ENCODE assay signal across 1 cellular context in genomic region chr2:27356382-27357181, GRCh38.
TF ChIP-seq lines count a peak whose summit lies in the region.

Gene GTF3C2 (minus strand): TSS chr2:27356764. CDS start chr2:27343554, 13,210 bp downstream.

TF ChIP-seq in K562, 482 proteins besides CTCF, POLR2A, EP300 and RAD21 (continued from another document and continues in another):
- TF ChIP-seq, protein P1, sequence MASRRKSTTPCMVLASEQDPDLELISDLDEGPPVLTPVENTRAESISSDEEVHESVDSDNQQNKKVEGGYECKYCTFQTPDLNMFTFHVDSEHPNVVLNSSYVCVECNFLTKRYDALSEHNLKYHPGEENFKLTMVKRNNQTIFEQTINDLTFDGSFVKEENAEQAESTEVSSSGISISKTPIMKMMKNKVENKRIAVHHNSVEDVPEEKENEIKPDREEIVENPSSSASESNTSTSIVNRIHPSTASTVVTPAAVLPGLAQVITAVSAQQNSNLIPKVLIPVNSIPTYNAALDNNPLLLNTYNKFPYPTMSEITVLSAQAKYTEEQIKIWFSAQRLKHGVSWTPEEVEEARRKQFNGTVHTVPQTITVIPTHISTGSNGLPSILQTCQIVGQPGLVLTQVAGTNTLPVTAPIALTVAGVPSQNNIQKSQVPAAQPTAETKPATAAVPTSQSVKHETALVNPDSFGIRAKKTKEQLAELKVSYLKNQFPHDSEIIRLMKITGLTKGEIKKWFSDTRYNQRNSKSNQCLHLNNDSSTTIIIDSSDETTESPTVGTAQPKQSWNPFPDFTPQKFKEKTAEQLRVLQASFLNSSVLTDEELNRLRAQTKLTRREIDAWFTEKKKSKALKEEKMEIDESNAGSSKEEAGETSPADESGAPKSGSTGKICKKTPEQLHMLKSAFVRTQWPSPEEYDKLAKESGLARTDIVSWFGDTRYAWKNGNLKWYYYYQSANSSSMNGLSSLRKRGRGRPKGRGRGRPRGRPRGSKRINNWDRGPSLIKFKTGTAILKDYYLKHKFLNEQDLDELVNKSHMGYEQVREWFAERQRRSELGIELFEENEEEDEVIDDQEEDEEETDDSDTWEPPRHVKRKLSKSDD (conservative IDR thresholded peaks at IDR 0.05; ENCODE audit: low read length), result 0 out of 2 replicates have a peak, but pooled peaks have one; percentile 4
- TF ChIP-seq CBX3 (IDR thresholded peaks at IDR 0.05; ENCODE audit: borderline replicate concordance in 1 of 2, low read length in 2 of 2) (no peak; a peak in 1 of 3 replicates), LARP7 (IDR thresholded peaks at IDR 0.05) (no peak), NFATC3 (IDR thresholded peaks at IDR 0.05) (0 out of 2 replicates have a peak, but pooled peaks have one; percentile 28), FOXA3 (CRISPR knock-in tag; conservative IDR thresholded peaks at IDR 0.05 in 1 of 2, IDR thresholded peaks at IDR 0.05 in 1 of 2) (peak; percentile 46 to 62; a peak in 3 of 4 replicates), BACH1 (tag; IDR thresholded peaks at IDR 0.05) (peak; percentile 81), CHAMP1 (IDR thresholded peaks at IDR 0.05) (no peak), THAP12 (CRISPR knock-in tag; IDR thresholded peaks at IDR 0.05) (peak; percentile 63; the same call in 1 of the 2 replicates), NR0B1 (IDR thresholded peaks at IDR 0.05; ENCODE audit: partially characterized antibody) (no peak), RBM14 (IDR thresholded peaks at IDR 0.05; ENCODE audit: borderline replicate concordance, insufficient read depth, low read depth, low read length) (no peak), DPF2 (IDR thresholded peaks at IDR 0.05) (no peak), FOSL1 (tag; conservative IDR thresholded peaks at IDR 0.05) (peak; percentile 71), MAZ (CRISPR knock-in tag; conservative IDR thresholded peaks at IDR 0.05 in 1 of 2, IDR thresholded peaks at IDR 0.05 in 1 of 2) (peak; percentile 95 to 99), ETS2 (tag; IDR thresholded peaks at IDR 0.05; ENCODE audit: borderline replicate concordance, poor library complexity, severe bottlenecking) (no peak), TARDBP (IDR thresholded peaks at IDR 0.05) (no peak; the same call in 1 of the 2 replicates), ATF1 (CRISPR knock-in tag; IDR thresholded peaks at IDR 0.05) (peak; percentile 80), ATF1 (tag; IDR thresholded peaks at IDR 0.05) (peak; percentile 99), SLC30A9 (CRISPR knock-in tag; IDR thresholded peaks at IDR 0.05) (no peak), JUNB (CRISPR knock-in tag; conservative IDR thresholded peaks at IDR 0.05) (no peak), SMAD4 (CRISPR knock-in tag; conservative IDR thresholded peaks at IDR 0.05) (0 out of 2 replicates have a peak, but pooled peaks have one; percentile 70), PYGO2 (tag; IDR thresholded peaks at IDR 0.05) (no peak), LCOR (CRISPR knock-in tag; IDR thresholded peaks at IDR 0.05) (peak; percentile 73; the same call in 1 of the 2 replicates), ZNF217 (CRISPR knock-in tag; IDR thresholded peaks at IDR 0.05) (no peak), ILK (tag; IDR thresholded peaks at IDR 0.05; ENCODE audit: borderline replicate concordance, low read depth) (no peak), SMARCA4 (IDR thresholded peaks at IDR 0.05) (peak; percentile 37; the same call in 1 of the 2 replicates), SNAPC5 (CRISPR knock-in tag; IDR thresholded peaks at IDR 0.05) (no peak), KLF10 (CRISPR knock-in tag; IDR thresholded peaks at IDR 0.05) (no peak), KLF1 (tag; IDR thresholded peaks at IDR 0.05) (peak; percentile 71), JUND (IDR thresholded peaks at IDR 0.05; ENCODE audit: borderline replicate concordance, low read depth, low read length) (no peak), JUND (tag; IDR thresholded peaks at IDR 0.05; ENCODE audit: borderline replicate concordance, low read depth, low read length) (0 out of 3 replicates have a peak, but pooled peaks have one; percentile 13), RBM22 (IDR thresholded peaks at IDR 0.05; ENCODE audit: low read depth, low read length, poor library complexity, severe bottlenecking) (no peak), ELF2 (CRISPR knock-in tag; IDR thresholded peaks at IDR 0.05) (peak; percentile 89)
- TF ChIP-seq, protein P2, sequence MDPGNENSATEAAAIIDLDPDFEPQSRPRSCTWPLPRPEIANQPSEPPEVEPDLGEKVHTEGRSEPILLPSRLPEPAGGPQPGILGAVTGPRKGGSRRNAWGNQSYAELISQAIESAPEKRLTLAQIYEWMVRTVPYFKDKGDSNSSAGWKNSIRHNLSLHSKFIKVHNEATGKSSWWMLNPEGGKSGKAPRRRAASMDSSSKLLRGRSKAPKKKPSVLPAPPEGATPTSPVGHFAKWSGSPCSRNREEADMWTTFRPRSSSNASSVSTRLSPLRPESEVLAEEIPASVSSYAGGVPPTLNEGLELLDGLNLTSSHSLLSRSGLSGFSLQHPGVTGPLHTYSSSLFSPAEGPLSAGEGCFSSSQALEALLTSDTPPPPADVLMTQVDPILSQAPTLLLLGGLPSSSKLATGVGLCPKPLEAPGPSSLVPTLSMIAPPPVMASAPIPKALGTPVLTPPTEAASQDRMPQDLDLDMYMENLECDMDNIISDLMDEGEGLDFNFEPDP (CRISPR knock-in tag; IDR thresholded peaks at IDR 0.05), result no peak
- TF ChIP-seq, protein P3, sequence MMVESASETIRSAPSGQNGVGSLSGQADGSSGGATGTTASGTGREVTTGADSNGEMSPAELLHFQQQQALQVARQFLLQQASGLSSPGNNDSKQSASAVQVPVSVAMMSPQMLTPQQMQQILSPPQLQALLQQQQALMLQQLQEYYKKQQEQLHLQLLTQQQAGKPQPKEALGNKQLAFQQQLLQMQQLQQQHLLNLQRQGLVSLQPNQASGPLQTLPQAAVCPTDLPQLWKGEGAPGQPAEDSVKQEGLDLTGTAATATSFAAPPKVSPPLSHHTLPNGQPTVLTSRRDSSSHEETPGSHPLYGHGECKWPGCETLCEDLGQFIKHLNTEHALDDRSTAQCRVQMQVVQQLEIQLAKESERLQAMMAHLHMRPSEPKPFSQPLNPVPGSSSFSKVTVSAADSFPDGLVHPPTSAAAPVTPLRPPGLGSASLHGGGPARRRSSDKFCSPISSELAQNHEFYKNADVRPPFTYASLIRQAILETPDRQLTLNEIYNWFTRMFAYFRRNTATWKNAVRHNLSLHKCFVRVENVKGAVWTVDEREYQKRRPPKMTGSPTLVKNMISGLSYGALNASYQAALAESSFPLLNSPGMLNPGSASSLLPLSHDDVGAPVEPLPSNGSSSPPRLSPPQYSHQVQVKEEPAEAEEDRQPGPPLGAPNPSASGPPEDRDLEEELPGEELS (CRISPR knock-in tag; IDR thresholded peaks at IDR 0.05; ENCODE audit: borderline replicate concordance), result peak; percentile 32; the same call in 1 of the 2 replicates
- TF ChIP-seq, protein P4, sequence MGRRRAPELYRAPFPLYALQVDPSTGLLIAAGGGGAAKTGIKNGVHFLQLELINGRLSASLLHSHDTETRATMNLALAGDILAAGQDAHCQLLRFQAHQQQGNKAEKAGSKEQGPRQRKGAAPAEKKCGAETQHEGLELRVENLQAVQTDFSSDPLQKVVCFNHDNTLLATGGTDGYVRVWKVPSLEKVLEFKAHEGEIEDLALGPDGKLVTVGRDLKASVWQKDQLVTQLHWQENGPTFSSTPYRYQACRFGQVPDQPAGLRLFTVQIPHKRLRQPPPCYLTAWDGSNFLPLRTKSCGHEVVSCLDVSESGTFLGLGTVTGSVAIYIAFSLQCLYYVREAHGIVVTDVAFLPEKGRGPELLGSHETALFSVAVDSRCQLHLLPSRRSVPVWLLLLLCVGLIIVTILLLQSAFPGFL (CRISPR knock-in tag; IDR thresholded peaks at IDR 0.05), result 0 out of 2 replicates have a peak, but pooled peaks have one; percentile 50
- TF ChIP-seq, protein P5, sequence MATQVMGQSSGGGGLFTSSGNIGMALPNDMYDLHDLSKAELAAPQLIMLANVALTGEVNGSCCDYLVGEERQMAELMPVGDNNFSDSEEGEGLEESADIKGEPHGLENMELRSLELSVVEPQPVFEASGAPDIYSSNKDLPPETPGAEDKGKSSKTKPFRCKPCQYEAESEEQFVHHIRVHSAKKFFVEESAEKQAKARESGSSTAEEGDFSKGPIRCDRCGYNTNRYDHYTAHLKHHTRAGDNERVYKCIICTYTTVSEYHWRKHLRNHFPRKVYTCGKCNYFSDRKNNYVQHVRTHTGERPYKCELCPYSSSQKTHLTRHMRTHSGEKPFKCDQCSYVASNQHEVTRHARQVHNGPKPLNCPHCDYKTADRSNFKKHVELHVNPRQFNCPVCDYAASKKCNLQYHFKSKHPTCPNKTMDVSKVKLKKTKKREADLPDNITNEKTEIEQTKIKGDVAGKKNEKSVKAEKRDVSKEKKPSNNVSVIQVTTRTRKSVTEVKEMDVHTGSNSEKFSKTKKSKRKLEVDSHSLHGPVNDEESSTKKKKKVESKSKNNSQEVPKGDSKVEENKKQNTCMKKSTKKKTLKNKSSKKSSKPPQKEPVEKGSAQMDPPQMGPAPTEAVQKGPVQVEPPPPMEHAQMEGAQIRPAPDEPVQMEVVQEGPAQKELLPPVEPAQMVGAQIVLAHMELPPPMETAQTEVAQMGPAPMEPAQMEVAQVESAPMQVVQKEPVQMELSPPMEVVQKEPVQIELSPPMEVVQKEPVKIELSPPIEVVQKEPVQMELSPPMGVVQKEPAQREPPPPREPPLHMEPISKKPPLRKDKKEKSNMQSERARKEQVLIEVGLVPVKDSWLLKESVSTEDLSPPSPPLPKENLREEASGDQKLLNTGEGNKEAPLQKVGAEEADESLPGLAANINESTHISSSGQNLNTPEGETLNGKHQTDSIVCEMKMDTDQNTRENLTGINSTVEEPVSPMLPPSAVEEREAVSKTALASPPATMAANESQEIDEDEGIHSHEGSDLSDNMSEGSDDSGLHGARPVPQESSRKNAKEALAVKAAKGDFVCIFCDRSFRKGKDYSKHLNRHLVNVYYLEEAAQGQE (CRISPR knock-in tag; IDR thresholded peaks at IDR 0.05; ENCODE audit: low read depth), result 0 out of 2 replicates have a peak, but pooled peaks have one; percentile 4
- TF ChIP-seq, protein P6, sequence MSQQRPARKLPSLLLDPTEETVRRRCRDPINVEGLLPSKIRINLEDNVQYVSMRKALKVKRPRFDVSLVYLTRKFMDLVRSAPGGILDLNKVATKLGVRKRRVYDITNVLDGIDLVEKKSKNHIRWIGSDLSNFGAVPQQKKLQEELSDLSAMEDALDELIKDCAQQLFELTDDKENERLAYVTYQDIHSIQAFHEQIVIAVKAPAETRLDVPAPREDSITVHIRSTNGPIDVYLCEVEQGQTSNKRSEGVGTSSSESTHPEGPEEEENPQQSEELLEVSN (IDR thresholded peaks at IDR 0.05; ENCODE audit: borderline replicate concordance in 1 of 2, extremely low read depth in 1 of 2, insufficient read depth in 1 of 2, insufficient read length in 1 of 2, low read depth in 1 of 2, low read length in 1 of 2, poor library complexity in 1 of 2, severe bottlenecking in 1 of 2), result peak; percentile 55 to 63
- TF ChIP-seq, protein P7, sequence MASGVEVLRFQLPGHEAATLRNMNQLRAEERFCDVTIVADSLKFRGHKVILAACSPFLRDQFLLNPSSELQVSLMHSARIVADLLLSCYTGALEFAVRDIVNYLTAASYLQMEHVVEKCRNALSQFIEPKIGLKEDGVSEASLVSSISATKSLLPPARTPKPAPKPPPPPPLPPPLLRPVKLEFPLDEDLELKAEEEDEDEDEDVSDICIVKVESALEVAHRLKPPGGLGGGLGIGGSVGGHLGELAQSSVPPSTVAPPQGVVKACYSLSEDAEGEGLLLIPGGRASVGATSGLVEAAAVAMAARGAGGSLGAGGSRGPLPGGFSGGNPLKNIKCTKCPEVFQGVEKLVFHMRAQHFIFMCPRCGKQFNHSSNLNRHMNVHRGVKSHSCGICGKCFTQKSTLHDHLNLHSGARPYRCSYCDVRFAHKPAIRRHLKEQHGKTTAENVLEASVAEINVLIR (CRISPR knock-in tag; IDR thresholded peaks at IDR 0.05), result peak; percentile 96
